In genomic region chr17:66727634-66728570, GRCh38 we compare ENCODE assay signal across 1 cellular context.
TF ChIP-seq lines count a peak whose summit lies in the region.

No MANE protein-coding gene starts in this region.

TF ChIP-seq in WTC11, 78 proteins besides CTCF, POLR2A, EP300 and RAD21 (continued from another document):
- TF ChIP-seq, protein P1, sequence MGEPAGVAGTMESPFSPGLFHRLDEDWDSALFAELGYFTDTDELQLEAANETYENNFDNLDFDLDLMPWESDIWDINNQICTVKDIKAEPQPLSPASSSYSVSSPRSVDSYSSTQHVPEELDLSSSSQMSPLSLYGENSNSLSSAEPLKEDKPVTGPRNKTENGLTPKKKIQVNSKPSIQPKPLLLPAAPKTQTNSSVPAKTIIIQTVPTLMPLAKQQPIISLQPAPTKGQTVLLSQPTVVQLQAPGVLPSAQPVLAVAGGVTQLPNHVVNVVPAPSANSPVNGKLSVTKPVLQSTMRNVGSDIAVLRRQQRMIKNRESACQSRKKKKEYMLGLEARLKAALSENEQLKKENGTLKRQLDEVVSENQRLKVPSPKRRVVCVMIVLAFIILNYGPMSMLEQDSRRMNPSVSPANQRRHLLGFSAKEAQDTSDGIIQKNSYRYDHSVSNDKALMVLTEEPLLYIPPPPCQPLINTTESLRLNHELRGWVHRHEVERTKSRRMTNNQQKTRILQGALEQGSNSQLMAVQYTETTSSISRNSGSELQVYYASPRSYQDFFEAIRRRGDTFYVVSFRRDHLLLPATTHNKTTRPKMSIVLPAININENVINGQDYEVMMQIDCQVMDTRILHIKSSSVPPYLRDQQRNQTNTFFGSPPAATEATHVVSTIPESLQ (CRISPR knock-in tag; IDR thresholded peaks at IDR 0.05): no peak
TF ChIP-seq in WTC11: peak in this region for 3.
